ENCODE assay signal across 12 cellular contexts in genomic region chr4:187632260-187633010, GRCh38.
"Had no signal": no experiment of that assay in that cellular context is flagged by ENCODE, and none has a peak within 500 bp of the region (broad histone marks: within the 10 kb centered on the region; RNA-seq: fewer than 3 reads in every experiment).

No MANE protein-coding gene starts in this region.

- H3K27ac ChIP-seq: breast epithelium, dorsolateral prefrontal cortex, right lobe of liver, suprapubic skin, upper lobe of left lung had no signal

- H3K4me3 ChIP-seq: breast epithelium, dorsolateral prefrontal cortex, right lobe of liver, suprapubic skin, upper lobe of left lung had no signal

- ATAC-seq: activated T-cell treated with anti-CD3 and anti-CD28 coated beads, Interleukin-2, amount 50 U/mL, for 72 hours; right lobe of liver had no signal

- DNase-seq: activated CD4-positive, alpha-beta T cell treated with anti-CD3 and anti-CD28 coated beads, Interleukin-2, amount 10 ng/mL, durations not matched to agents 7 days and 5 days; activated CD8-positive, alpha-beta memory T cell treated with anti-CD3 and anti-CD28 coated beads, Interleukin-2, amount 50 U/mL, for 48 hours; activated gamma-delta T cell treated with Interleukin-2 at 50 U/mL for 16 hours; activated T-cell treated with anti-CD3 and anti-CD28 coated beads, Interleukin-2, amount 50 U/mL, for 72 hours; cerebellar nuclear complex; dorsolateral prefrontal cortex; endodermal cell; head of caudate nucleus; right lobe of liver; upper lobe of left lung had no signal

- H3K36me3 ChIP-seq: breast epithelium, right lobe of liver, suprapubic skin, upper lobe of left lung had no signal

- H3K4me1 ChIP-seq: breast epithelium, right lobe of liver, suprapubic skin, upper lobe of left lung had no signal

- H3K9me3 ChIP-seq: right lobe of liver, suprapubic skin had no signal

- H3K27me3 ChIP-seq: breast epithelium, right lobe of liver, suprapubic skin, upper lobe of left lung had no signal
